In the genomic region with DNA sequence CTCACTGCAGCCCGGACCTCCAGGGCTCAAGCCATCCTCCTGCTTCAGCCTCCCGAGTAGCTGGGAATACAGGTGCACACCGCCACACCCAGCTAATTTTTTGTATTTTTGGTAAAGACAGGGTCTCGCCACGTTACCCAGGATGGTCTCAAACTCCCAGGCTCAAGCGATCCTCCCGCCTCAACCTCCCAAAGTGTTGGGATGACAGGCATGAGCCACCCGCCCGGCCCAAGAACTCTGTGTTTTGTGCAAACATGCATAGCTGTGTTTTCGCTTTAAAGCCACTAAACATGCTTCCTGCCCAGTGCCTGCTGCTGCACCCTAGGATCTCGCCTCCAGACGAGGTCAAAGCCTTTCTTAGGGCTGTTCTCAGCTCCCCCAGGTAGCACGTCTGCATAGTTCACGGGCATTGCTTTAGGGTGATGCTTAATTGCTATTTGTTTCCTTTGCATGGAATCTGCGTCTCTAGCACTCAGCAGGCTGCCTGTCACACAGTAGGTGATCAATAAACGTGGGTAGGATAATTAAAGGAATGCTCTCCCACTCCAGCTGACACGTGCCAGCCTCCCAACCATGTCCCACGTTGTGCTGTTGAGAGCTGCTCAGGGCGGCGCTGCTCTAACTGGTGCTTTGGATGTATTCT, we compare ENCODE assay signal across 9 cellular contexts. TPM values are rescaled to one million over a fixed set of nuclear protein-coding genes. Genes with fewer than 3 reads are reported as not detected.
DNase-seq lines count a peak whose midpoint lies in the region; ATAC-seq, FAIRE-seq and TF ChIP-seq lines count a peak whose summit lies in the region.
"Had no signal": no experiment of that assay in that cellular context is flagged by ENCODE, and none has a peak within 500 bp of the region (broad histone marks: within the 10 kb centered on the region; RNA-seq: fewer than 3 reads in every experiment).

No MANE protein-coding gene starts in this region.

- H3K27me3 Mint-ChIP-seq in GM23338 (ENCODE audit: insufficient read depth, low read depth, poor library complexity), result peaks cover 17% of the 10 kb centered on the region
- peaks cover 8 to 31% of the 10 kb centered on the region in 2 donors for H3K27me3 Mint-ChIP-seq in effector memory CD8-positive, alpha-beta T cell

- peaks cover 10% of the 10 kb centered on the region; the same call in 1 of the 2 replicates for H3K27me3 ChIP-seq in GM23338 (ENCODE audit: insufficient read depth)
- no peaks in the 10 kb centered on the region for H3K27me3 ChIP-seq in brain microvascular endothelial cell (replicated peaks)
- H3K27me3 ChIP-seq in keratinocyte (ENCODE audit: control insufficient read depth, extremely low read depth, insufficient read depth, low read length), result no peaks in the 10 kb centered on the region
- H3K27me3 ChIP-seq in skeletal muscle satellite cell (ENCODE audit: control insufficient read depth, insufficient read depth, low read length), result peaks cover 9% of the 10 kb centered on the region
- H3K27me3 ChIP-seq: BLaER1 treated with 17β-estradiol and CSF1 and Interleukin-3, amounts not matched to agents 10 nM and 100 nM had no signal

- no peaks in the 10 kb centered on the region for H3K79me2 ChIP-seq in GM23338 (replicated peaks; ENCODE audit: insufficient read depth)
- H3K79me2 ChIP-seq in keratinocyte (ENCODE audit: control insufficient read depth, insufficient read depth, low read length), result no peaks in the 10 kb centered on the region

- H3K36me3 ChIP-seq in GM23338 (ENCODE audit: insufficient read depth) (no peaks in the 10 kb centered on the region), brain microvascular endothelial cell (replicated peaks) (no peaks in the 10 kb centered on the region), keratinocyte (ENCODE audit: control insufficient read depth in 2 of 2, extremely low read depth in 1 of 2, insufficient read depth in 2 of 2, low read length in 2 of 2) (no peaks in the 10 kb centered on the region), skeletal muscle satellite cell (ENCODE audit: insufficient read depth, low read length) (no peaks in the 10 kb centered on the region)
- H3K36me3 ChIP-seq: BLaER1 treated with 17β-estradiol and CSF1 and Interleukin-3, amounts not matched to agents 10 nM and 100 nM had no signal

- DNase-seq in GM23338 (ENCODE audit: low spot score) (no peak), brain microvascular endothelial cell (no peak), keratinocyte (ENCODE audit: low read depth, low spot score) (no peak), NCI-H1105 treated with DMSO at 0.1 percent for 48 hours (lab: John Stamatoyannopoulos, UW) (no peak)
- DNase-seq in effector memory CD8-positive, alpha-beta T cell, result no peak

- peaks cover 4% of the 10 kb centered on the region; the same call in 1 of the 2 replicates for H3K4me1 ChIP-seq in GM23338 (ENCODE audit: insufficient read depth)
- peaks cover 12% of the 10 kb centered on the region for H3K4me1 ChIP-seq in keratinocyte (ENCODE audit: control insufficient read depth, extremely low read depth, insufficient read depth, low read length)
- peaks cover 17% of the 10 kb centered on the region for H3K4me1 ChIP-seq in skeletal muscle satellite cell (ENCODE audit: control insufficient read depth, insufficient read depth, low read length)

- H3K9me3 Mint-ChIP-seq in GM23338, result peaks cover 54% of the 10 kb centered on the region
- H3K9me3 Mint-ChIP-seq in effector memory CD8-positive, alpha-beta T cell, result no peaks in the 10 kb centered on the region

- peaks cover 7% of the 10 kb centered on the region; the same call in 2 of the 3 replicates for H3K4me1 Mint-ChIP-seq in GM23338
- no peaks in the 10 kb centered on the region for H3K4me1 Mint-ChIP-seq in effector memory CD8-positive, alpha-beta T cell (ENCODE audit: low read depth in 2 of 2)

- no peaks in the 10 kb centered on the region for H3K9me3 ChIP-seq in keratinocyte (ENCODE audit: control insufficient read depth, low read depth, low read length)
- no peaks in the 10 kb centered on the region for H3K9me3 ChIP-seq in skeletal muscle satellite cell (replicated peaks; ENCODE audit: low read length)
- H3K9me3 ChIP-seq: BLaER1 treated with 17β-estradiol and CSF1 and Interleukin-3, amounts not matched to agents 10 nM and 100 nM had no signal

- H3K4me2 ChIP-seq in GM23338, result peak overlapping the region; percentile 79
- peak overlapping the region; percentile 91 for H3K4me2 ChIP-seq in keratinocyte (ENCODE audit: control insufficient read depth, extremely low read depth, insufficient read depth, low read depth, low read length)
- peak overlapping the region; percentile 90 for H3K4me2 ChIP-seq in skeletal muscle satellite cell (ENCODE audit: low read length)
- H3K4me2 ChIP-seq: BLaER1 treated with 17β-estradiol and CSF1 and Interleukin-3, amounts not matched to agents 10 nM and 100 nM had no signal

- H3K36me3 Mint-ChIP-seq in GM23338 (ENCODE audit: low read depth), result 0 out of 3 replicates have a peak, but pooled peaks cover 3% of the 10 kb centered on the region
- no peaks in the 10 kb centered on the region for H3K36me3 Mint-ChIP-seq in effector memory CD8-positive, alpha-beta T cell (ENCODE audit: insufficient read depth)

- H2AFZ ChIP-seq in GM23338, result peak overlapping the region; percentile 89
- peak overlapping the region; percentile 96 for H2AFZ ChIP-seq in keratinocyte (ENCODE audit: control insufficient read depth, low read length)

- H3F3A ChIP-seq in GM23338 (replicated peaks; ENCODE audit: low read depth), result no peaks in the 10 kb centered on the region

- dilution Hi-C loops in keratinocyte (cut with MboI; ENCODE audit: extremely low pct_ligation_motif_present, low sequenced_read_pairs), result no loop called here

- TF ChIP-seq CTCF in GM23338 (conservative IDR thresholded peaks at IDR 0.05; ENCODE audit: low read depth in 2 of 2), result peak in 1 of 2 experiments; percentile 18; a peak in 1 of 4 replicates
- TF ChIP-seq CTCF in brain microvascular endothelial cell (IDR thresholded peaks at IDR 0.05; ENCODE audit: low read depth, low read length, missing control alignments), result no peak
- no peak for TF ChIP-seq CTCF in keratinocyte (optimal IDR thresholded peaks at IDR 0.05 in 1 of 3, IDR thresholded peaks at IDR 0.05 in 1 of 3, conservative IDR thresholded peaks at IDR 0.05 in 1 of 3; ENCODE audit: extremely low read depth in 1 of 3, insufficient read depth in 2 of 3, low read length in 3 of 3)

- H3K9me1 ChIP-seq in keratinocyte (ENCODE audit: control insufficient read depth, extremely low read depth, insufficient read depth, low read length), result no peaks in the 10 kb centered on the region

- no peaks in the 10 kb centered on the region for H3K9me2 ChIP-seq in GM23338 (ENCODE audit: insufficient read depth)

- H3K4me3 ChIP-seq in GM23338 (peak overlapping the region; percentile 47), brain microvascular endothelial cell (ENCODE audit: low read depth, low read length) (peak overlapping the region; percentile 45), keratinocyte (ENCODE audit: control insufficient read depth in 2 of 3, extremely low read depth in 1 of 3, insufficient read depth in 2 of 3, low read depth in 1 of 3, low read length in 3 of 3) (peak overlapping the region in 1 of 3 experiments; percentile 59), skeletal muscle satellite cell (ENCODE audit: low read length) (peak overlapping the region; percentile 12)
- H3K4me3 ChIP-seq: BLaER1 treated with 17β-estradiol and CSF1 and Interleukin-3, amounts not matched to agents 10 nM and 100 nM had no signal

- no peak overlapping the region for H3K27ac Mint-ChIP-seq in GM23338
- peak overlapping the region in 1 of 2 donors; percentile 23 for H3K27ac Mint-ChIP-seq in effector memory CD8-positive, alpha-beta T cell

- in situ Hi-C loops in brain microvascular endothelial cell (cut with HindIII; ENCODE audit: low pct_ligation_motif_present, low sequenced_read_pairs), result no loop called here

- H4K20me1 ChIP-seq in GM23338 (replicated peaks; ENCODE audit: insufficient read depth), result no peaks in the 10 kb centered on the region
- H4K20me1 ChIP-seq in keratinocyte (ENCODE audit: control insufficient read depth, extremely low read depth, insufficient read depth, low read length), result no peaks in the 10 kb centered on the region
- H4K20me1 ChIP-seq: BLaER1 treated with 17β-estradiol and CSF1 and Interleukin-3, amounts not matched to agents 10 nM and 100 nM had no signal

- peak overlapping the region; percentile 66 for H3K4me3 Mint-ChIP-seq in GM23338
- H3K4me3 Mint-ChIP-seq in effector memory CD8-positive, alpha-beta T cell, result no peak overlapping the region

- ATAC-seq in GM23338 (peak; percentile 75), GM21576 (IDR thresholded peaks at IDR 0.05; ENCODE audit: unreplicated experiment) (no peak), HG03175 (IDR thresholded peaks at IDR 0.05; ENCODE audit: unreplicated experiment) (no peak)
- ATAC-seq in effector memory CD8-positive, alpha-beta T cell (replicated peaks), result no peak

- FAIRE-seq in keratinocyte (lab: Jason Lieb, UNC), result no peak

- H3K27ac ChIP-seq in GM23338 (ENCODE audit: low read depth) (no peak overlapping the region), brain microvascular endothelial cell (no peak overlapping the region), keratinocyte (ENCODE audit: control insufficient read depth, insufficient read depth, low read length) (peak overlapping the region; percentile 67)
- H3K27ac ChIP-seq: BLaER1 treated with 17β-estradiol and CSF1 and Interleukin-3, amounts not matched to agents 10 nM and 100 nM had no signal

- H3K9ac ChIP-seq in keratinocyte (ENCODE audit: control insufficient read depth, extremely low read depth, insufficient read depth, low read length), result peak overlapping the region; percentile 66
- peak overlapping the region; percentile 8 for H3K9ac ChIP-seq in skeletal muscle satellite cell (ENCODE audit: low read depth, low read length)
- H3K9ac ChIP-seq: BLaER1 treated with 17β-estradiol and CSF1 and Interleukin-3, amounts not matched to agents 10 nM and 100 nM had no signal

TF ChIP-seq in GM23338, 12 proteins besides CTCF, POLR2A, EP300 and RAD21 (continues in another document):
- TF ChIP-seq JUNB (IDR thresholded peaks at IDR 0.05; ENCODE audit: unreplicated experiment) (no peak), NANOG (IDR thresholded peaks at IDR 0.05; ENCODE audit: borderline replicate concordance) (no peak), EZH2phosphoT487 (IDR thresholded peaks at IDR 0.05; ENCODE audit: unreplicated experiment) (no peak)

RNA-seq across cellular contexts. Expression of a gene that starts 51.0 kb away (rescaled TPM):
- total RNA-seq in GM23338 (2014; rRNA removed; shearing (Covaris generic)), result 12.7 and 13.9 TPM in 2 replicates
- polyA plus RNA-seq in GM23338 (2016; fragmentation: Nextera tagmentation; extraction: Ambion mirVana), result 2.0 and 2.3 TPM in 2 replicates
- polyA plus RNA-seq in keratinocyte, result 4.0 to 9.6 TPM (median 4.4 TPM) in 3 replicates
- 2.9 TPM for polyA plus RNA-seq in keratinocyte (2011; ENCODE audit: low read depth)
- polyA plus RNA-seq in keratinocyte (2011; cell fraction: cytosol; rRNA removed), result 3.9 and 5.8 TPM in 2 replicates
- polyA plus RNA-seq in keratinocyte (2011; cell fraction: nucleus; rRNA removed), result 24.7 and 28.6 TPM in 2 replicates
- 8.4 and 13.3 TPM in 2 replicates for polyA plus RNA-seq in keratinocyte (2012; ENCODE audit: low replicate concordance)
- polyA minus RNA-seq in keratinocyte, result 11.9 to 34.8 TPM (median 13.2 TPM) in 3 replicates
- polyA minus RNA-seq in keratinocyte (2011; cell fraction: cytosol; rRNA and poly(A)+ RNA removed), result 25.7 TPM
- 33.9 and 37.3 TPM in 2 replicates for polyA minus RNA-seq in keratinocyte (2011; cell fraction: nucleus; rRNA and poly(A)+ RNA removed)
- 25.6 and 34.2 TPM in 2 replicates for total RNA-seq in skeletal muscle satellite cell (2012; rRNA removed)
